1 cellular context compared by ENCODE assay signal in the genomic region with DNA sequence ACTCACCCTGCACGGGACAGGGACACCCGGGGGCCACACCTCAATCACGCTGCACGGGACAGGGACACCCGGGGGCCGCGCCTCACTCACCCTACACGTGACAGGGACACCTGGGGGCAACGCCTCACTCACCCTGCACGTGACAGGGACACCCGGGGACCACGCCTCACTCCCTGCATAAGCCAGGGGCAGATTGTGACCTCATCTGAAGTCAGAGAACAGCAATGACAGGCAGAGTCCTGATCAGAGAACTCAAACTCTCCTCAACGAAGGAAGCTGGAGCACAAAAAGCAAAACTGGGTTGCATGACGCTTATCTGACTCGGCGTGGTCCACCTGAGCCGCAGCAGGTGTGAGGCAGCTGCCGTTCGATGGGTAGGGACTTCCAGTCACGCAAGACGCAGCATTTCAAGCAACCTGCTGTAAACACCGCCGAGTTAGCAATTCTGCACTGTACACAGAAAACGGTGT.
TF ChIP-seq lines count a peak whose summit lies in the region.

No MANE protein-coding gene starts in this region.

TF ChIP-seq in WTC11, 78 proteins besides CTCF, POLR2A, EP300 and RAD21 (continued from another document):
- TF ChIP-seq, protein P1, sequence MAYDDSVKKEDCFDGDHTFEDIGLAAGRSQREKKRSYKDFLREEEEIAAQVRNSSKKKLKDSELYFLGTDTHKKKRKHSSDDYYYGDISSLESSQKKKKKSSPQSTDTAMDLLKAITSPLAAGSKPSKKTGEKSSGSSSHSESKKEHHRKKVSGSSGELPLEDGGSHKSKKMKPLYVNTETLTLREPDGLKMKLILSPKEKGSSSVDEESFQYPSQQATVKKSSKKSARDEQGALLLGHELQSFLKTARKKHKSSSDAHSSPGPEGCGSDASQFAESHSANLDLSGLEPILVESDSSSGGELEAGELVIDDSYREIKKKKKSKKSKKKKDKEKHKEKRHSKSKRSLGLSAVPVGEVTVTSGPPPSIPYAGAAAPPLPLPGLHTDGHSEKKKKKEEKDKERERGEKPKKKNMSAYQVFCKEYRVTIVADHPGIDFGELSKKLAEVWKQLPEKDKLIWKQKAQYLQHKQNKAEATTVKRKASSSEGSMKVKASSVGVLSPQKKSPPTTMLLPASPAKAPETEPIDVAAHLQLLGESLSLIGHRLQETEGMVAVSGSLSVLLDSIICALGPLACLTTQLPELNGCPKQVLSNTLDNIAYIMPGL (CRISPR knock-in tag; IDR thresholded peaks at IDR 0.05): no peak
- TF ChIP-seq, protein P2, sequence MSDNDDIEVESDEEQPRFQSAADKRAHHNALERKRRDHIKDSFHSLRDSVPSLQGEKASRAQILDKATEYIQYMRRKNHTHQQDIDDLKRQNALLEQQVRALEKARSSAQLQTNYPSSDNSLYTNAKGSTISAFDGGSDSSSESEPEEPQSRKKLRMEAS (CRISPR knock-in tag; IDR thresholded peaks at IDR 0.05): no peak
- TF ChIP-seq, protein P3, sequence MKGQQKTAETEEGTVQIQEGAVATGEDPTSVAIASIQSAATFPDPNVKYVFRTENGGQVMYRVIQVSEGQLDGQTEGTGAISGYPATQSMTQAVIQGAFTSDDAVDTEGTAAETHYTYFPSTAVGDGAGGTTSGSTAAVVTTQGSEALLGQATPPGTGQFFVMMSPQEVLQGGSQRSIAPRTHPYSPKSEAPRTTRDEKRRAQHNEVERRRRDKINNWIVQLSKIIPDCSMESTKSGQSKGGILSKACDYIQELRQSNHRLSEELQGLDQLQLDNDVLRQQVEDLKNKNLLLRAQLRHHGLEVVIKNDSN (CRISPR knock-in tag; IDR thresholded peaks at IDR 0.05): no peak
- no peak for TF ChIP-seq SMAD4 (CRISPR knock-in tag; IDR thresholded peaks at IDR 0.05)
